Comparison of ENCODE assay signal across 29 cellular contexts in the genomic region with DNA sequence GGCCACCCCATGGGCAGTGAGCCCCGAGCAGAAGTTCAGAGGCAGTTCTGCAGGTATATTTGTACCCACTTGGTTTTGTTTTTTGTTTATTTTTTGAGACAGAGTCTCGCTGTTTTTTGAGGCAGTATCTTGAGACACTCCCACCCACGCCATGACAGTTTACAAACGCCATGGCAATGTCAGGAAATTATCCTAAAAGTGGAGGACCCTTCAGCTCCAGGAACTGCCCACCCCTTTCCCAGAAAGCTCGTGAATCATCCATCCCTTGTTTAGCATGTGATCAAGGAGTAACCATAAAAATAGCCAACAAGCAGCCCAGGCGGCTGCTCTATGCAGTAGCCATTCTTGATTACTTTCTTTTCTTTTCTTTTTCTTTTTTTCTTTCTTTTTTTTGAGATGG. TPM values are rescaled to one million over a fixed set of nuclear protein-coding genes. Genes with fewer than 3 reads are reported as not detected.
"Had no signal": no experiment of that assay in that cellular context is flagged by ENCODE, and none has a peak within 500 bp of the region (broad histone marks: within the 10 kb centered on the region; RNA-seq: fewer than 3 reads in every experiment).

No MANE protein-coding gene starts in this region.

- FAIRE-seq: bronchial epithelial cell had no signal

- H3K36me3 ChIP-seq: ascending aorta, cardiac muscle cell had no signal

- H3K27ac ChIP-seq: ascending aorta, cardiac muscle cell, VCaP had no signal

- H3K9me3 ChIP-seq: ascending aorta had no signal

- H3K4me1 ChIP-seq: ascending aorta had no signal

- DNase-seq: activated B cell treated with CpG ODN at 0.5 μM for 24 hours; activated CD4-positive, alpha-beta memory T cell treated with anti-CD3 and anti-CD28 coated beads for 36 hours; activated CD4-positive, alpha-beta T cell treated with anti-CD3 and anti-CD28 coated beads for 4 hours; activated CD4-positive, alpha-beta T cell treated with anti-CD3 and anti-CD28 coated beads, Interleukin-2, amount 10 ng/mL, durations not matched to agents 24 days and 14 days; activated CD4-positive, alpha-beta T cell treated with anti-CD3 and anti-CD28 coated beads, Interleukin-2, amount 50 U/mL, for 1 hour; activated CD4-positive, alpha-beta T cell treated with anti-CD3 and anti-CD28 coated beads, Interleukin-2, amount 50 U/mL, for 4 hours; activated CD4-positive, CD25-positive, alpha-beta regulatory T cell treated with anti-CD3 and anti-CD28 coated beads, Interleukin-2, amount 50 U/mL, for 72 hours; activated CD8-positive, alpha-beta memory T cell treated with anti-CD3 and anti-CD28 coated beads for 24 hours; activated CD8-positive, alpha-beta memory T cell treated with anti-CD3 and anti-CD28 coated beads, Interleukin-2, amount 10 ng/mL, durations not matched to agents 7 days and 5 days; activated CD8-positive, alpha-beta memory T cell treated with anti-CD3 and anti-CD28 coated beads, Interleukin-2, amount 50 U/mL, for 48 hours; activated CD8-positive, alpha-beta T cell treated with anti-CD3 and anti-CD28 coated beads, Interleukin-2, amount 10 ng/mL, durations not matched to agents 7 days and 5 days; activated effector memory CD4-positive, alpha-beta T cell treated with Interleukin-2 at 50 U/mL for 16 hours; activated gamma-delta T cell; activated naive CD4-positive, alpha-beta T cell treated with anti-CD3 and anti-CD28 coated beads, Interleukin-2, amount 10 ng/mL, durations not matched to agents 7 days and 5 days; activated naive CD4-positive, alpha-beta T cell treated with Interleukin-2 at 50 U/mL for 16 hours; activated naive CD8-positive, alpha-beta T cell treated with anti-CD3 and anti-CD28 coated beads, Interleukin-2, amount 10 ng/mL, durations not matched to agents 7 days and 5 days; activated naive CD8-positive, alpha-beta T cell treated with anti-CD3 and anti-CD28 coated beads, Interleukin-2, amount 50 U/mL, for 24 hours; activated T-cell treated with anti-CD3 and anti-CD28 coated beads, Interleukin-2, amount 50 U/mL, for 24 hours; activated T-cell treated with anti-CD3 and anti-CD28 coated beads, Interleukin-2, amount 50 U/mL, for 48 hours; amygdala; caudate nucleus; cerebellar nuclear complex; T-cell; T-helper 2 cell; T-helper 9 cell had no signal

- ATAC-seq: activated CD8-positive, alpha-beta memory T cell treated with anti-CD3 and anti-CD28 coated beads, Interleukin-2, amount 10 ng/mL, durations not matched to agents 7 days and 5 days; activated CD8-positive, alpha-beta T cell treated with anti-CD3 and anti-CD28 coated beads, Interleukin-2, amount 10 ng/mL, durations not matched to agents 7 days and 5 days; activated naive CD8-positive, alpha-beta T cell treated with anti-CD3 and anti-CD28 coated beads, Interleukin-2, amount 50 U/mL, for 24 hours; T-cell had no signal

- H3K4me3 ChIP-seq: ascending aorta, cardiac muscle cell had no signal

- H3K27me3 ChIP-seq: ascending aorta had no signal

RNA-seq across cellular contexts. Expression of gene CELF5, which starts 41.0 kb away (rescaled TPM):
- total RNA-seq: activated B cell treated with CpG ODN at 0.5 μM for 24 hours; activated CD8-positive, alpha-beta memory T cell treated with anti-CD3 and anti-CD28 coated beads, Interleukin-2, amount 10 ng/mL, durations not matched to agents 7 days and 5 days; ascending aorta; bronchial epithelial cell had no signal
